14 cellular contexts compared by ENCODE assay signal in the genomic region with DNA sequence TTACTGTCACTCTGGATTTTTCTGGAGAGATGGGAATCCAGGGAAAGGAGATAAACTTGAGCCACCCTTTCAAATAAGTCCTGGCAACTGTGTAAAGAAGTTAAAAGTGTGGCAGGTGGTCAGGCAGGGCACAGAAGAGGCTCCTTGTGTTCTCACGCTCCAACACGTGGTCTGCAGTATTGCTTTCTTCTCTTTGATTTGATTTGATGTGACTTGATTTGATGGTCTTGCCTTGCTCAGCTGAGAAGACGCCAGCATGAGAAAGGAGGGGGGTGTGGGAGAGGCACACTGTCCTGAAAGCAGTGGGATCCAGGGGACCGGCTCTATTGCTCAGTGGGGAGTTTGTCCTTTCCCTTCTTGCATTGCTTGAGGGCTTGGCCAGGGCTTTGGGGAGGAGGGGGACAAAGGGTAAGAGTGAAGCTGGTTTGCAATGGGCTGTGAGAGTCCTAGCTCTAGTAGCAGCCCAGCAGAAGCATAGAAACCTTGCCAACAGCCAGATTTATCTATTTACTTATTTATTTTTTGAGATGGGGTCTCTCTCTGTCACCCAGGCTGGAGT. TPM values are rescaled to one million over a fixed set of nuclear protein-coding genes. Genes with fewer than 3 reads are reported as not detected.
A peak's percentile ranks its signal among the peaks of the same experiment; 100 is the strongest.
DNase-seq lines count a peak whose midpoint lies in the region; ATAC-seq, FAIRE-seq and TF ChIP-seq lines count a peak whose summit lies in the region.
"Had no signal": no experiment of that assay in that cellular context is flagged by ENCODE, and none has a peak within 500 bp of the region (broad histone marks: within the 10 kb centered on the region; RNA-seq: fewer than 3 reads in every experiment).

No MANE protein-coding gene starts in this region.

- CTCF ChIA-PET in H1 (lab: Charles Lee; ENCODE audit: partially characterized antibody): interaction anchor here (0.7 to 1.2 kb wide), 2 partner anchors 29 to 939 kb away, joined by 3 read pairs; no protein-coding TSS in a partner anchor

- no peak overlapping the region for H2BK120ac ChIP-seq in H1 (replicated peaks; ENCODE audit: low read depth, low read length)

- POLR2A ChIA-PET in H1 (lab: Charles Lee; ENCODE audit: partially characterized antibody): no interaction called here

- 0 out of 2 replicates have a peak overlapping the region, but pooled peaks have one; percentile 25 for H3K18ac ChIP-seq in H1 (ENCODE audit: extremely low read depth, low read length)

- no peak overlapping the region for H3K56ac ChIP-seq in H1 (replicated peaks; ENCODE audit: insufficient read length, low read depth, low read length)

- no peaks in the 10 kb centered on the region for H3K79me2 ChIP-seq in H1 (ENCODE audit: control insufficient read depth in 1 of 2, insufficient read depth in 2 of 2, low read length in 2 of 2)

- peaks cover 1 to 9% (median 4%) of the 10 kb centered on the region in 4 experiments; a peak in 6 of 7 replicates for H3K4me1 ChIP-seq in H1 (replicated peaks in 1 of 4; ENCODE audit: control insufficient read depth in 3 of 4, insufficient read depth in 4 of 4, low read length in 3 of 4)
- H3K4me1 ChIP-seq: A549, BE2C had no signal

- no peak overlapping the region for H3K27ac ChIP-seq in H1 (ENCODE audit: low read depth, low read length)
- H3K27ac ChIP-seq: A549, C4-2B had no signal

- no peak overlapping the region for H2AFZ ChIP-seq in H1 (ENCODE audit: low read length)

- no peak overlapping the region for H2AK5ac ChIP-seq in H1 (ENCODE audit: low read depth, low read length)

- DNase-seq in ELF-1 (ENCODE audit: low read depth, low spot score) (peak; percentile 57), NCI-H524 treated with DMSO at 0.1 percent for 48 hours (lab: John Stamatoyannopoulos, UW) (peak; percentile 55), H1 (ENCODE audit: low read depth in 1 of 2, low spot score in 2 of 2) (peak in 1 of 2 experiments; percentile 40), retina (peak; percentile 85), H7 (no peak)
- no peak for DNase-seq in activated CD4-positive, alpha-beta T cell treated with anti-CD3 and anti-CD28 coated beads, Interleukin-2, amount 50 U/mL, for 1 hour
- DNase-seq: BE2C; CD4-positive, alpha-beta memory T cell; DND-41; GF-D8; H9 had no signal

- no peak overlapping the region for H2BK20ac ChIP-seq in H1 (ENCODE audit: low read length)

- no peak overlapping the region for H4K91ac ChIP-seq in H1 (replicated peaks; ENCODE audit: insufficient read length, low read length)

- no peak overlapping the region for H2BK12ac ChIP-seq in H1 (ENCODE audit: low read depth, low read length)

- no peaks in the 10 kb centered on the region for H4K20me1 ChIP-seq in H1 (replicated peaks in 1 of 2; ENCODE audit: control insufficient read depth in 1 of 2, insufficient read depth in 2 of 2, low read length in 2 of 2)

- no peak overlapping the region for H2BK5ac ChIP-seq in H1 (ENCODE audit: low read depth, low read length)

- H3K14ac ChIP-seq in H1 (ENCODE audit: insufficient read length): no peak overlapping the region

- no peak overlapping the region for H4K5ac ChIP-seq in H1 (ENCODE audit: insufficient read length, low read depth, low read length)

- no peak overlapping the region for H2BK15ac ChIP-seq in H1 (ENCODE audit: low read length)

- ATAC-seq in HG02885 (IDR thresholded peaks at IDR 0.05; ENCODE audit: poor library complexity, unreplicated experiment): no peak
- ATAC-seq: A549 had no signal

- H3K36me3 ChIP-seq in H1 (ENCODE audit: control insufficient read depth in 2 of 4, insufficient read depth in 4 of 4, low read length in 3 of 4): no peaks in the 10 kb centered on the region; a peak in 1 of 8 replicates
- H3K36me3 ChIP-seq in H7 (replicated peaks; ENCODE audit: control insufficient read depth, insufficient read depth, low read length): no peaks in the 10 kb centered on the region
- H3K36me3 ChIP-seq: BE2C had no signal

- H3K4me2 ChIP-seq in H1 (ENCODE audit: insufficient read depth in 1 of 2, low read depth in 2 of 2, low read length in 2 of 2): no peak overlapping the region
- H3K4me2 ChIP-seq: A549 had no signal

- no peak for TF ChIP-seq EP300 in H1 (IDR thresholded peaks at IDR 0.05; ENCODE audit: borderline replicate concordance in 1 of 2, low read depth in 2 of 2, low read length in 2 of 2)

- no peak for TF ChIP-seq RAD21 in H1 (IDR thresholded peaks at IDR 0.05 in 1 of 2, conservative IDR thresholded peaks at IDR 0.05 in 1 of 2; ENCODE audit: low read depth in 2 of 2, low read length in 2 of 2)

- no peak overlapping the region for H3K9ac ChIP-seq in H1 (replicated peaks in 1 of 4; ENCODE audit: extremely low read depth in 1 of 4, low read depth in 3 of 4, low read length in 3 of 4)

- no peak overlapping the region for H3K4ac ChIP-seq in H1 (replicated peaks; ENCODE audit: insufficient read length, low read depth, low read length)

- FAIRE-seq in H1 (lab: Jason Lieb, UNC): no peak
- FAIRE-seq: A549 had no signal

- no peak for TF ChIP-seq POLR2A in H1 (IDR thresholded peaks at IDR 0.05; ENCODE audit: control extremely low read depth in 1 of 2, low read depth in 2 of 2, low read length in 2 of 2)

- H3K79me1 ChIP-seq in H1 (ENCODE audit: low read depth, low read length): no peaks in the 10 kb centered on the region

- no peak for TF ChIP-seq CTCF in H1 (IDR thresholded peaks at IDR 0.05; ENCODE audit: control extremely low read depth in 1 of 3, insufficient read depth in 1 of 3, low read depth in 1 of 3, low read length in 3 of 3)

- H4K8ac ChIP-seq in H1 (ENCODE audit: extremely low read depth, insufficient read depth, low read length): no peak overlapping the region

- H3K23me2 ChIP-seq in H1 (ENCODE audit: low read depth, low read length): no peaks in the 10 kb centered on the region

- H3K27me3 ChIP-seq in H1 (replicated peaks in 1 of 4; ENCODE audit: control insufficient read depth in 3 of 4, extremely low read depth in 1 of 4, insufficient read depth in 3 of 4, low read length in 3 of 4) (no peaks in the 10 kb centered on the region), H7 (ENCODE audit: control insufficient read depth, insufficient read depth, low read length) (no peaks in the 10 kb centered on the region)

- 58% methylated on average over 4 of the region's 4 CpGs; no CpG with 5 or more reads in 1 of the 2 experiments for WGBS in H1 (ENCODE audit: extremely low coverage in 1 of 2, insufficient coverage in 1 of 2, insufficient read length in 1 of 2, insufficient replicate concordance in 2 of 2, low coverage in 1 of 2, low lambda C conversion rate in 2 of 2, missing lambda C conversion rate in 1 of 2), 2 experiments

- H3K23ac ChIP-seq in H1 (ENCODE audit: insufficient read length): no peak overlapping the region

- no peaks in the 10 kb centered on the region for H3K9me3 ChIP-seq in H1 (ENCODE audit: insufficient read depth in 2 of 2, low read depth in 1 of 2, low read length in 1 of 2)
- H3K9me3 ChIP-seq: A549, BE2C had no signal

- H3K4me3 ChIP-seq in H1 (ENCODE audit: extremely low read depth in 1 of 4, insufficient read depth in 2 of 4, low read depth in 3 of 4, low read length in 4 of 4) (no peak overlapping the region), H7 (ENCODE audit: insufficient read depth, low read depth, low read length) (no peak overlapping the region)
- H3K4me3 ChIP-seq: A549 had no signal

TF ChIP-seq in H1, 55 proteins besides CTCF, POLR2A, EP300 and RAD21 (continues in another document):
- TF ChIP-seq TBP (IDR thresholded peaks at IDR 0.05; ENCODE audit: low read depth, low read length): no peak
- TF ChIP-seq SP1 (IDR thresholded peaks at IDR 0.05; ENCODE audit: low read depth, low read length): no peak
- TF ChIP-seq, protein P1, sequence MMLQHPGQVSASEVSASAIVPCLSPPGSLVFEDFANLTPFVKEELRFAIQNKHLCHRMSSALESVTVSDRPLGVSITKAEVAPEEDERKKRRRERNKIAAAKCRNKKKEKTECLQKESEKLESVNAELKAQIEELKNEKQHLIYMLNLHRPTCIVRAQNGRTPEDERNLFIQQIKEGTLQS (IDR thresholded peaks at IDR 0.05; ENCODE audit: insufficient read depth, low read depth, low read length): no peak
- TF ChIP-seq SP4 (IDR thresholded peaks at IDR 0.05; ENCODE audit: low read length): no peak

RNA-seq across cellular contexts. Expression of a gene that starts 25.7 kb away (rescaled TPM):
- 51.0 and 56.5 TPM in 2 replicates for total RNA-seq in H1 (2021; fragmentation: NEBNext Ultra II Directional; extraction: Animal tissue kit (Norgen Biotek cat#: 25700))
- 36.0 and 36.1 TPM in 2 replicates for polyA plus RNA-seq in H1 (2011; rRNA removed)
- 22.6 TPM for polyA plus RNA-seq in H1 (2011; cell fraction: cytosol; rRNA removed)
- polyA plus RNA-seq in H1 (2011; cell fraction: nucleus; rRNA removed): 69.6 TPM
- polyA plus RNA-seq in H1 (2012, experiment 1 of 2): 44.0 to 58.8 TPM (median 52.2 TPM) in 4 replicates
- polyA plus RNA-seq in H1 (2012, experiment 2 of 2): 4.2 TPM
- polyA plus RNA-seq in H1 (2013, experiment 1 of 2): 62.3 TPM
- 62.8 TPM for polyA plus RNA-seq in H1 (2013, experiment 2 of 2)
- 54.6 and 64.8 TPM in 2 replicates for polyA minus RNA-seq in H1 (2011; rRNA and poly(A)+ RNA removed)
- polyA minus RNA-seq in H1 (2011; cell fraction: cytosol; rRNA and poly(A)+ RNA removed): 25.7 TPM
- 40.2 TPM for polyA minus RNA-seq in H1 (2011; cell fraction: nucleus; rRNA and poly(A)+ RNA removed)
- 26.8 and 28.9 TPM in 2 replicates for total RNA-seq in H7 (2014; rRNA removed; shearing (Covaris generic))

Comparison
In these comparisons a context has a peak if more than half of its experiments do, and no peak if none do; other contexts are left out.
1. DNase-seq: peak in ELF-1 (single experiment), NCI-H524 treated with DMSO at 0.1 percent for 48 hours (single experiment) and retina (single experiment); none in H7 (single experiment) and activated CD4-positive, alpha-beta T cell treated with anti-CD3 and anti-CD28 coated beads, Interleukin-2, amount 50 U/mL, for 1 hour (single experiment).